Comparison of ENCODE assay signal across 37 cellular contexts in the genomic region with DNA sequence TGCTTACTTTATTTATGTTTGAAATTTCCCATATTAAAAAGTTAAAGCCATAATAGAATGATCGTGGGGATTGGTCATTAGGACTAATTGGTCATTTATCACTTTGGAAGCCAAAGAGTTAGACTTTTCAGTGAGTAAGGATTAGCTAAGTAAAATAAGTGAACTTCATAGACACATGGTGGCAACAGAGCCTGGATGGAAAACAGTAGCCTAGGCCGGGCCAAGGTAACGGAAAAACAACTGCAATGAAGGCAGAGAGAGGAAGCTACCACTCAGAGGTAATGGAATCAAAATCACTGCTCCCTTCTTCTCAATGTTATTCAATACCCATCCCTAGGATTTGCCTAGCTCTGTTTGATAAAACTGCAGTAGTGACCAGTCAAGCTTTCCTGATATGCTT. TPM values are rescaled to one million over a fixed set of nuclear protein-coding genes. Genes with fewer than 3 reads are reported as not detected.
"Had no signal": no experiment of that assay in that cellular context is flagged by ENCODE, and none has a peak within 500 bp of the region (broad histone marks: within the 10 kb centered on the region; RNA-seq: fewer than 3 reads in every experiment).

No MANE protein-coding gene starts in this region.

- H3K9me3 ChIP-seq: MG63 had no signal

- H3K4me3 ChIP-seq: MG63 had no signal

- H3K36me3 ChIP-seq: MG63 had no signal

- H3K27ac ChIP-seq: KMS-11 had no signal

- H3K4me2 ChIP-seq: KMS-11 had no signal

- DNase-seq: Karpas-422, Kasumi-1, KG1, MG63, MM.1S, MV-4-11, NCI-H1048, NCI-H1092, NCI-H1092 treated with DMSO at 0.1 percent for 48 hours, NCI-H1105, NCI-H1105 treated with DMSO at 0.1 percent for 48 hours, NCI-H1417, NCI-H1417 treated with DMSO at 0.1 percent for 48 hours, NCI-H1436, NCI-H1436 treated with DMSO at 0.1 percent for 48 hours, NCI-H146, NCI-H1694, NCI-H1694 treated with DMSO at 0.1 percent for 48 hours, NCI-H187, NCI-H187 treated with DMSO at 0.1 percent for 48 hours, NCI-H1930, NCI-H2029, NCI-H2029 treated with DMSO at 0.1 percent for 48 hours, NCI-H2081, NCI-H2081 treated with DMSO at 0.1 percent for 48 hours, NCI-H2107, NCI-H2171, NCI-H2171 treated with DMSO at 0.1 percent for 48 hours, NCI-H2227 treated with DMSO at 0.1 percent for 48 hours, NCI-H226, NCI-H345, NCI-H446, NCI-H446 treated with DMSO at 0.1 percent for 48 hours had no signal

- H3K27me3 ChIP-seq: MG63 had no signal

- H3K9ac ChIP-seq: KMS-11 had no signal

RNA-seq across cellular contexts. Expression of a gene that starts 4.1 kb away (rescaled TPM):
- total RNA-seq: M059J, MCF 10A, NCI-H460 had no signal
